8 cellular contexts compared by ENCODE assay signal in genomic region chr5:179559280-179560252, GRCh38. TPM values are rescaled to one million over a fixed set of nuclear protein-coding genes. Genes with fewer than 3 reads are reported as not detected.
A peak's percentile ranks its signal among the peaks of the same experiment; 100 is the strongest.
DNase-seq lines count a peak whose midpoint lies in the region; ATAC-seq and TF ChIP-seq lines count a peak whose summit lies in the region.

No MANE protein-coding gene starts in this region.

- peak overlapping the region; percentile 77 to 84 for H3K27ac ChIP-seq in uterus

- peaks cover 14% of the 10 kb centered on the region for H3K9me3 ChIP-seq in MG63
- H3K9me3 ChIP-seq in uterus = no peaks in the 10 kb centered on the region

- H3K4me1 ChIP-seq in uterus = no peaks in the 10 kb centered on the region

- peak; percentile 98 for DNase-seq in DMS53 treated with DMSO at 0.1 percent for 48 hours (lab: John Stamatoyannopoulos, UW; ENCODE audit: unreplicated experiment)
- peak; percentile 94 for DNase-seq in MG63
- DNase-seq in T-helper 1 cell = peak; percentile 84 to 93 (median 89)
- DNase-seq in astrocyte of the hippocampus (ENCODE audit: low read depth, low spot score) = peak; percentile 99
- DNase-seq in hepatic stellate cell (ENCODE audit: low spot score) = peak; percentile 99
- DNase-seq in putamen (ENCODE audit: low spot score) = peak; percentile 99
- DNase-seq in uterus = peak; percentile 97 to 98

- intact Hi-C loops in uterus (cut with DNase I; ENCODE audit: low total_unique reads) = no loop called here

- H3K4me3 ChIP-seq in MG63 = peak overlapping the region; percentile 51
- H3K4me3 ChIP-seq in uterus = peak overlapping the region; percentile 50 to 70

- no peaks in the 10 kb centered on the region for H3K27me3 ChIP-seq in MG63
- H3K27me3 ChIP-seq in uterus = no peaks in the 10 kb centered on the region

- peak; percentile 95 to 98 for TF ChIP-seq POLR2A in uterus (IDR thresholded peaks at IDR 0.05)

- peak in 2 of 4 experiments; percentile 20 to 32 for TF ChIP-seq CTCF in uterus (IDR thresholded peaks at IDR 0.05)

- H3K36me3 ChIP-seq in MG63 (peaks cover 71% of the 10 kb centered on the region), uterus (no peaks in the 10 kb centered on the region)

- ATAC-seq in GM21786 (IDR thresholded peaks at IDR 0.05; ENCODE audit: unreplicated experiment) = peak; percentile 99

RNA-seq across cellular contexts. Expression of gene RUFY1, which starts 9.2 kb away (rescaled TPM):
- total RNA-seq in MG63 (2014; rRNA removed; shearing (Covaris generic); ENCODE audit: low replicate concordance) = 65.6 and 71.4 TPM in 2 replicates
- 10 to 100 TPM in 3 of 4 donors, 1 to 10 TPM in 1; 8.2 to 59.2 (median 42.1) TPM for total RNA-seq in uterus

Comparison
In these comparisons a context has a peak if more than half of its experiments do, and no peak if none do; other contexts are left out.
1. Peak in every context shown above with its lines: DNase-seq, ATAC-seq, H3K4me3 ChIP-seq and H3K27ac ChIP-seq.